In the genomic region with DNA sequence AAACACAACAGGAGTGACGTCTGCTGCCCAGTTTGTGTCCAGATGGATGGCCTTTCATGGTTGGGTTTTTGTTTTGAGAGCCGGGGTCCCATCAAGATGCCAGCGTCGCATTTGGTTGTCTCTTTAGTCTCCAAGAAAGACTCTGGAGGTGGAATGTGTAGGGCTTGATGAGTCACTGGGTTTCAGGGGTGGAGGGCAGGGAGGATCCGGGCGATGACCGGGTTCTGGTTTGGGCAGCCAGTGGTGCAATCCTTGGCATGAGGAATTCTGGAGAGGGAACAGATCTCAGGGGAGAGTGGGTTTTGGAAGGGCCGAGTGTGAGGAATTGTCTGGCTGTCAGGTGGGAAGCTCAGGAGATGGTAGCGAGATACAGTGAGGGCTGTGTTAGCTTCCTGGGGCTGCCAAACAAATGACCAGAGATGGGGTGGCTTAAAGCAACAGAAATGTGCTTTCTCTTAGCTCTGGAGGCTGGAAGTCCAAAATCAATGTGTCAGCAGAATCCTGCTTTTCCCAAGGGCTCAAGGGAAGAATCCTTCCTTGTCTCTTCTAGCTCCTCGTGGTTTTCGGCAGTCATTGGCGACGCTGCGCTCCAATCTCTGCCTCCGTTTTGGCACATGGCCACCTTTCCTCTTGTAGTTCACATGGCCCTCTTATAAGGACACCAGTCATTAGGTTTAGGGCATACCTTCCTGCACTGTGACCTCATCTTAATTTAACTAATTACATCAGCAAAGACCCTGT, we compare ENCODE assay signal across 18 cellular contexts. TPM values are rescaled to one million over a fixed set of nuclear protein-coding genes. Genes with fewer than 3 reads are reported as not detected.
DNase-seq lines count a peak whose midpoint lies in the region; ATAC-seq and TF ChIP-seq lines count a peak whose summit lies in the region.
"Had no signal": no experiment of that assay in that cellular context is flagged by ENCODE, and none has a peak within 500 bp of the region (broad histone marks: within the 10 kb centered on the region; RNA-seq: fewer than 3 reads in every experiment).

No MANE protein-coding gene starts in this region.

- no peak overlapping the region for H3K56ac ChIP-seq in mesendoderm (ENCODE audit: low read length)

- peaks cover 0 to 23% of the 10 kb centered on the region in 2 experiments; a peak in 2 of 4 replicates for H3K4me1 ChIP-seq in HCT116 (ENCODE audit: control insufficient read depth in 1 of 2, insufficient read depth in 2 of 2, low read length in 2 of 2)
- H3K4me1 ChIP-seq in mesendoderm (ENCODE audit: control insufficient read depth, low read depth, low read length) = no peaks in the 10 kb centered on the region
- H3K4me1 ChIP-seq: gastrocnemius medialis, parathyroid adenoma, upper lobe of left lung had no signal

- no peaks in the 10 kb centered on the region for H3K79me2 ChIP-seq in HCT116 (ENCODE audit: insufficient read depth, low read length)
- no peaks in the 10 kb centered on the region for H3K79me2 ChIP-seq in mesendoderm (ENCODE audit: control insufficient read depth, insufficient read depth, low read length)
- H3K79me2 ChIP-seq: parathyroid adenoma had no signal

- TF ChIP-seq POLR2A in HCT116 (IDR thresholded peaks at IDR 0.05; ENCODE audit: borderline replicate concordance, extremely low read depth, insufficient read depth, insufficient read length) (no peak), GM18505 (IDR thresholded peaks at IDR 0.05; ENCODE audit: borderline replicate concordance, extremely low read depth, insufficient read depth, insufficient read length) (no peak)

- intact Hi-C loops in HCT116 (cut with micrococcal nuclease) = no loop called here

- 0 out of 2 replicates have a peak, but pooled peaks have one; percentile 36 for ATAC-seq in HCT116
- no peak for ATAC-seq in GM18505 (IDR thresholded peaks at IDR 0.05; ENCODE audit: unreplicated experiment)
- ATAC-seq in GM21717 (IDR thresholded peaks at IDR 0.05; ENCODE audit: unreplicated experiment) = no peak
- ATAC-seq: gastrocnemius medialis had no signal

- H3K27me3 ChIP-seq in HCT116 (ENCODE audit: insufficient read depth, low read length) = no peaks in the 10 kb centered on the region; the same call in 1 of the 2 replicates
- no peaks in the 10 kb centered on the region for H3K27me3 ChIP-seq in mesendoderm (ENCODE audit: insufficient read depth, low read length, poor library complexity)
- H3K27me3 ChIP-seq: BLaER1 treated with 17β-estradiol and CSF1 and Interleukin-3, amounts not matched to agents 10 nM and 100 nM; gastrocnemius medialis; upper lobe of left lung had no signal

- H3K9ac ChIP-seq in HCT116 (ENCODE audit: low read length) (no peak overlapping the region), mesendoderm (ENCODE audit: low read length) (no peak overlapping the region)
- H3K9ac ChIP-seq: BLaER1 treated with 17β-estradiol and CSF1 and Interleukin-3, amounts not matched to agents 10 nM and 100 nM; parathyroid adenoma had no signal

- RAD21 ChIA-PET in HCT116 (lab: Charles Lee; ENCODE audit: low non-redundant PET in 1 of 2, low total read pairs in 2 of 2, uncharacterized antibody in 2 of 2, unreplicated experiment in 2 of 2) = no interaction called here

- H2BK120ac ChIP-seq in mesendoderm (ENCODE audit: low read depth, low read length) = no peak overlapping the region

- H3K23ac ChIP-seq in mesendoderm (ENCODE audit: low read length) = peak overlapping the region; percentile 11

- no peak overlapping the region for H2AK5ac ChIP-seq in mesendoderm (ENCODE audit: low read length)

- H3K4me3 ChIP-seq in AG10803 (ENCODE audit: low read length) (no peak overlapping the region), HCT116 (replicated peaks in 1 of 2; ENCODE audit: low read depth in 1 of 2, low read length in 2 of 2) (no peak overlapping the region), mesendoderm (ENCODE audit: low read length) (no peak overlapping the region)
- H3K4me3 ChIP-seq: BLaER1 treated with 17β-estradiol and CSF1 and Interleukin-3, amounts not matched to agents 10 nM and 100 nM; gastrocnemius medialis; upper lobe of left lung had no signal

- no CpG with 5 or more reads among the region's 15 CpGs for WGBS in mesendoderm (ENCODE audit: extremely low coverage, insufficient coverage, low lambda C conversion rate)

- no peaks in the 10 kb centered on the region for H3K79me1 ChIP-seq in mesendoderm (ENCODE audit: low read length)

- CTCF ChIA-PET in HCT116 (lab: Charles Lee) = no interaction called here

- no peak overlapping the region for H3K4me2 ChIP-seq in HCT116 (ENCODE audit: low read length)
- H3K4me2 ChIP-seq in mesendoderm (ENCODE audit: low read length) = no peak overlapping the region
- H3K4me2 ChIP-seq: BLaER1 treated with 17β-estradiol and CSF1 and Interleukin-3, amounts not matched to agents 10 nM and 100 nM had no signal

- POLR2A ChIA-PET in HCT116 (lab: Charles Lee) = no interaction called here

- no TSS peak for BruUV-seq in HCT116 (replicated peaks; lab: Mats Ljungman, UMichigan)

- peak; percentile 33 for DNase-seq in AG10803 (ENCODE audit: low read depth)
- DNase-seq in HCT116 (ENCODE audit: low read depth, low spot score) = no peak
- DNase-seq in amniotic epithelial cell (ENCODE audit: low read depth) = peak; percentile 34
- no peak for DNase-seq in mesendoderm
- no peak for DNase-seq in AML-193 (lab: John Stamatoyannopoulos, UW)
- DNase-seq in NCI-H345 (lab: John Stamatoyannopoulos, UW) = no peak
- DNase-seq: activated CD4-positive, alpha-beta T cell treated with anti-CD3 and anti-CD28 coated beads for 1 hour; activated T-cell treated with anti-CD3 and anti-CD28 coated beads, Interleukin-2, amount 50 U/mL, for 48 hours; anterior cingulate cortex; gastrocnemius medialis; immature natural killer cell; MM.1S; stimulated activated CD8-positive, alpha-beta memory T cell treated with anti-CD3 and anti-CD28 coated beads, Interleukin-4, amount 100 ng/mL, for 48 hours; upper lobe of left lung had no signal

- no peak overlapping the region for H3K18ac ChIP-seq in mesendoderm (ENCODE audit: low read length)

- no peak overlapping the region for H3K27ac ChIP-seq in HCT116 (ENCODE audit: low read depth, low read length)
- H3K27ac ChIP-seq in mesendoderm (ENCODE audit: low read depth, low read length) = no peak overlapping the region
- H3K27ac ChIP-seq: BLaER1 treated with 17β-estradiol and CSF1 and Interleukin-3, amounts not matched to agents 10 nM and 100 nM; gastrocnemius medialis; parathyroid adenoma; upper lobe of left lung had no signal

- H3K9me2 ChIP-seq in HCT116 (ENCODE audit: insufficient read depth) = no peaks in the 10 kb centered on the region

- H4K20me1 ChIP-seq in HCT116 (ENCODE audit: insufficient read depth) = no peaks in the 10 kb centered on the region
- H4K20me1 ChIP-seq: BLaER1 treated with 17β-estradiol and CSF1 and Interleukin-3, amounts not matched to agents 10 nM and 100 nM had no signal

- no peak for TF ChIP-seq RAD21 in HCT116 (IDR thresholded peaks at IDR 0.05; ENCODE audit: low read depth)

- no peak overlapping the region for H3K4ac ChIP-seq in mesendoderm (ENCODE audit: low read depth, low read length)

- TF ChIP-seq CTCF in AG10803 (conservative IDR thresholded peaks at IDR 0.05; ENCODE audit: low read length) (no peak), HCT116 (IDR thresholded peaks at IDR 0.05 in 2 of 3, conservative IDR thresholded peaks at IDR 0.05 in 1 of 3; ENCODE audit: borderline replicate concordance in 1 of 3, insufficient read depth in 1 of 3, low read depth in 2 of 3, low read length in 2 of 3) (no peak)

- no peak overlapping the region for H4K5ac ChIP-seq in mesendoderm (ENCODE audit: low read length)

- no peak overlapping the region for H2BK5ac ChIP-seq in mesendoderm (ENCODE audit: low read length)

- no peaks in the 10 kb centered on the region for H3K36me3 ChIP-seq in HCT116 (ENCODE audit: control insufficient read depth in 1 of 2, insufficient read depth in 2 of 2, low read length in 2 of 2)
- no peaks in the 10 kb centered on the region for H3K36me3 ChIP-seq in mesendoderm (ENCODE audit: control insufficient read depth, insufficient read depth, low read length)
- H3K36me3 ChIP-seq: BLaER1 treated with 17β-estradiol and CSF1 and Interleukin-3, amounts not matched to agents 10 nM and 100 nM; gastrocnemius medialis; upper lobe of left lung had no signal

- H2BK15ac ChIP-seq in mesendoderm (replicated peaks; ENCODE audit: low read depth) = no peak overlapping the region

- no peak overlapping the region for H4K8ac ChIP-seq in mesendoderm (ENCODE audit: low read depth, low read length)

- no peaks in the 10 kb centered on the region for H3K9me3 ChIP-seq in HCT116 (ENCODE audit: control insufficient read depth in 1 of 2, insufficient read depth in 1 of 2, low read depth in 1 of 2, low read length in 2 of 2)
- H3K9me3 ChIP-seq: gastrocnemius medialis, upper lobe of left lung had no signal

- no peak overlapping the region for H2AFZ ChIP-seq in HCT116 (ENCODE audit: low read depth, low read length, poor library complexity, severe bottlenecking)
- H2AFZ ChIP-seq: parathyroid adenoma had no signal

TF ChIP-seq in HCT116, 20 proteins besides CTCF, POLR2A, EP300 and RAD21:
- TF ChIP-seq EGR1 (IDR thresholded peaks at IDR 0.05; ENCODE audit: low read depth) (no peak), ELF1 (IDR thresholded peaks at IDR 0.05; ENCODE audit: borderline replicate concordance, low read depth) (no peak), TCF7L2 (IDR thresholded peaks at IDR 0.05; ENCODE audit: borderline replicate concordance, extremely low read depth, insufficient read depth, insufficient read length) (no peak), JUND (IDR thresholded peaks at IDR 0.05) (no peak), YY1 (IDR thresholded peaks at IDR 0.05; ENCODE audit: extremely low read depth, insufficient replicate concordance, low read depth, low read length) (no peak)

RNA-seq across cellular contexts. Expression of a gene that starts 26.4 kb away (rescaled TPM):
- 48.6 TPM for total RNA-seq in HCT116 (2021; ENCODE audit: unreplicated experiment)
- polyA plus RNA-seq in HCT116 (2012) = 29.5 and 30.1 TPM in 2 replicates
- 43.8 TPM for polyA plus RNA-seq in mesendoderm (2013, experiment 1 of 2)
- 45.8 TPM for polyA plus RNA-seq in mesendoderm (2013, experiment 2 of 2)

RNA-seq across cellular contexts. Expression of a gene that starts 41.0 kb away (rescaled TPM):
- 26.7 TPM for total RNA-seq in HCT116 (2021; ENCODE audit: unreplicated experiment)
- 21.2 and 26.4 TPM in 2 replicates for polyA plus RNA-seq in HCT116 (2012)
- 40.9 TPM for polyA plus RNA-seq in mesendoderm (2013, experiment 1 of 2)
- 40.4 TPM for polyA plus RNA-seq in mesendoderm (2013, experiment 2 of 2)

Comparison
In these comparisons a context has a peak if more than half of its experiments do, and no peak if none do; other contexts are left out.
1. DNase-seq: peak in AG10803 (single experiment) and amniotic epithelial cell (single experiment); none in HCT116 (single experiment), mesendoderm (single experiment), AML-193 (0 of 2) and NCI-H345 (single experiment).